Comparison of ENCODE assay signal across 1 cellular context in the genomic region with DNA sequence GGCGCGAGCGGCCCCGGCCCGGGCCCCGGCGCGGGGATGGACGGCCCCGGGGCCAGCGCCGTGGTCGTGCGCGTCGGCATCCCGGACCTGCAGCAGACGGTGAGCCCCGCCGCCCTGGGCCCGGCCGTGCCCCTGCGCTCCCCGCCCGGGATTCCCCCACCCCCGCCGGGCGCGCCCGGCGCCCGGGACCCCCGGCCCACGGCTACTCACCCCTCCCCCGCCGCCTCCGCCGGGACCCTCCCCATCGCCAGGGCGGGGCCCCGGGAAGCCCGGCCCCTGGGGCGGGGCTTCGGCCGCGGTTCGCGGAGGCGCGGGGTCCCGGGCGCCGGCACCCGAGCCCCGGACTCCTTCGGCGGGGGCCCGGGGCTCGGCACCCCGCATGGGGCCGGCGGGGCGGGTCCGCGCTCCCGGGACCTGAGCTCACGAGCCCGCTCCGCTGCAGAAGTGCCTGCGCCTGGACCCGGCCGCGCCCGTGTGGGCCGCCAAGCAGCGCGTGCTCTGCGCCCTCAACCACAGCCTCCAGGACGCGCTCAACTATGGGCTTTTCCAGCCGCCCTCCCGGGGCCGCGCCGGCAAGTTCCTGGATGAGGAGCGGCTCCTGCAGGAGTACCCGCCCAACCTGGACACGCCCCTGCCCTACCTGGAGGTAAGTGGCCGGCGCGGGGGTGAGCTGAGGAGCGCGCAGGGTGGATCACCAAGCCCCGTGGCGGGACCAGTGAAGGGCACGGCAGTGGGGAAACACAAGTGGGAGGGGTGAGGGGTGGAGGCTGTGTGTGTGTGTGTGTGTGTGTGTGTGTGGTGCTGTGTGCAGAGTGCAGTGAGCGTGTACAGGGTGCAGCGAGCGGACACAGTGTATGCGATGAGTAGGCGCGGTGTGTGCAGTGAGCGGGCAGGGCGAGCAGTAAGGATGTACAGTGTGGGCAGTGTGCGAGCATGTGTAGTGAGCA.
TF ChIP-seq lines count a peak whose summit lies in the region.

No MANE protein-coding gene starts in this region.

TF ChIP-seq in HepG2, 621 proteins besides CTCF, POLR2A, EP300 and RAD21 (continued from another document and continues in another):
- TF ChIP-seq, protein P1, sequence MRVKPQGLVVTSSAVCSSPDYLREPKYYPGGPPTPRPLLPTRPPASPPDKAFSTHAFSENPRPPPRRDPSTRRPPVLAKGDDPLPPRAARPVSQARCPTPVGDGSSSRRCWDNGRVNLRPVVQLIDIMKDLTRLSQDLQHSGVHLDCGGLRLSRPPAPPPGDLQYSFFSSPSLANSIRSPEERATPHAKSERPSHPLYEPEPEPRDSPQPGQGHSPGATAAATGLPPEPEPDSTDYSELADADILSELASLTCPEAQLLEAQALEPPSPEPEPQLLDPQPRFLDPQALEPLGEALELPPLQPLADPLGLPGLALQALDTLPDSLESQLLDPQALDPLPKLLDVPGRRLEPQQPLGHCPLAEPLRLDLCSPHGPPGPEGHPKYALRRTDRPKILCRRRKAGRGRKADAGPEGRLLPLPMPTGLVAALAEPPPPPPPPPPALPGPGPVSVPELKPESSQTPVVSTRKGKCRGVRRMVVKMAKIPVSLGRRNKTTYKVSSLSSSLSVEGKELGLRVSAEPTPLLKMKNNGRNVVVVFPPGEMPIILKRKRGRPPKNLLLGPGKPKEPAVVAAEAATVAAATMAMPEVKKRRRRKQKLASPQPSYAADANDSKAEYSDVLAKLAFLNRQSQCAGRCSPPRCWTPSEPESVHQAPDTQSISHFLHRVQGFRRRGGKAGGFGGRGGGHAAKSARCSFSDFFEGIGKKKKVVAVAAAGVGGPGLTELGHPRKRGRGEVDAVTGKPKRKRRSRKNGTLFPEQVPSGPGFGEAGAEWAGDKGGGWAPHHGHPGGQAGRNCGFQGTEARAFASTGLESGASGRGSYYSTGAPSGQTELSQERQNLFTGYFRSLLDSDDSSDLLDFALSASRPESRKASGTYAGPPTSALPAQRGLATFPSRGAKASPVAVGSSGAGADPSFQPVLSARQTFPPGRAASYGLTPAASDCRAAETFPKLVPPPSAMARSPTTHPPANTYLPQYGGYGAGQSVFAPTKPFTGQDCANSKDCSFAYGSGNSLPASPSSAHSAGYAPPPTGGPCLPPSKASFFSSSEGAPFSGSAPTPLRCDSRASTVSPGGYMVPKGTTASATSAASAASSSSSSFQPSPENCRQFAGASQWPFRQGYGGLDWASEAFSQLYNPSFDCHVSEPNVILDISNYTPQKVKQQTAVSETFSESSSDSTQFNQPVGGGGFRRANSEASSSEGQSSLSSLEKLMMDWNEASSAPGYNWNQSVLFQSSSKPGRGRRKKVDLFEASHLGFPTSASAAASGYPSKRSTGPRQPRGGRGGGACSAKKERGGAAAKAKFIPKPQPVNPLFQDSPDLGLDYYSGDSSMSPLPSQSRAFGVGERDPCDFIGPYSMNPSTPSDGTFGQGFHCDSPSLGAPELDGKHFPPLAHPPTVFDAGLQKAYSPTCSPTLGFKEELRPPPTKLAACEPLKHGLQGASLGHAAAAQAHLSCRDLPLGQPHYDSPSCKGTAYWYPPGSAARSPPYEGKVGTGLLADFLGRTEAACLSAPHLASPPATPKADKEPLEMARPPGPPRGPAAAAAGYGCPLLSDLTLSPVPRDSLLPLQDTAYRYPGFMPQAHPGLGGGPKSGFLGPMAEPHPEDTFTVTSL (CRISPR knock-in tag; IDR thresholded peaks at IDR 0.05; ENCODE audit: borderline replicate concordance) = no peak
- TF ChIP-seq NR2C2 (CRISPR knock-in tag; IDR thresholded peaks at IDR 0.05; ENCODE audit: borderline replicate concordance) (no peak), PHF8 (CRISPR knock-in tag; IDR thresholded peaks at IDR 0.05) (peak; percentile 51), ZNF788 (CRISPR knock-in tag; IDR thresholded peaks at IDR 0.05; ENCODE audit: borderline replicate concordance) (no peak), NR3C1 (CRISPR knock-in tag; IDR thresholded peaks at IDR 0.05) (no peak), RAD51 (IDR thresholded peaks at IDR 0.05; ENCODE audit: borderline replicate concordance) (no peak), HOXD1 (CRISPR knock-in tag; IDR thresholded peaks at IDR 0.05) (no peak), BRD4 (CRISPR knock-in tag; IDR thresholded peaks at IDR 0.05) (no peak), RBM39 (IDR thresholded peaks at IDR 0.05; ENCODE audit: low read depth, low read length, poor library complexity, severe bottlenecking) (no peak), MBNL3 (CRISPR knock-in tag; conservative IDR thresholded peaks at IDR 0.05) (no peak), CHCHD3 (CRISPR knock-in tag; IDR thresholded peaks at IDR 0.05) (no peak), SALL1 (CRISPR knock-in tag; IDR thresholded peaks at IDR 0.05) (peak; percentile 21; the same call in 1 of the 2 replicates), TMF1 (CRISPR knock-in tag; IDR thresholded peaks at IDR 0.05; ENCODE audit: low read depth) (no peak), CBX1 (IDR thresholded peaks at IDR 0.05; ENCODE audit: low read depth) (no peak), MIER3 (CRISPR knock-in tag; IDR thresholded peaks at IDR 0.05; ENCODE audit: borderline replicate concordance) (no peak), ASH2L (IDR thresholded peaks at IDR 0.05; ENCODE audit: insufficient read length, low read depth, low read length) (no peak), ADNP (CRISPR knock-in tag; IDR thresholded peaks at IDR 0.05) (no peak), THYN1 (CRISPR knock-in tag; IDR thresholded peaks at IDR 0.05; ENCODE audit: borderline replicate concordance, low read depth) (no peak), ZNF354B (CRISPR knock-in tag; IDR thresholded peaks at IDR 0.05) (no peak), SP140L (CRISPR knock-in tag; IDR thresholded peaks at IDR 0.05; ENCODE audit: borderline replicate concordance) (no peak), MZF1 (CRISPR knock-in tag; IDR thresholded peaks at IDR 0.05; ENCODE audit: borderline replicate concordance) (no peak), KDM5B (CRISPR knock-in tag; IDR thresholded peaks at IDR 0.05; ENCODE audit: borderline replicate concordance) (peak; percentile 49; the same call in 1 of the 2 replicates), HIVEP1 (CRISPR knock-in tag; IDR thresholded peaks at IDR 0.05) (0 out of 2 replicates have a peak, but pooled peaks have one; percentile 14), ZSCAN25 (CRISPR knock-in tag; IDR thresholded peaks at IDR 0.05) (no peak; the same call in 1 of the 2 replicates), ZNF776 (CRISPR knock-in tag; IDR thresholded peaks at IDR 0.05) (no peak), ZFY (CRISPR knock-in tag; IDR thresholded peaks at IDR 0.05) (peak; percentile 55; the same call in 1 of the 2 replicates), NFE2L1 (CRISPR knock-in tag; IDR thresholded peaks at IDR 0.05; ENCODE audit: borderline replicate concordance) (no peak), SRSF9 (IDR thresholded peaks at IDR 0.05; ENCODE audit: borderline replicate concordance, insufficient read depth, low read depth, low read length, poor library complexity, severe bottlenecking) (no peak), ELF1 (CRISPR knock-in tag; IDR thresholded peaks at IDR 0.05) (no peak), KAT7 (CRISPR knock-in tag; IDR thresholded peaks at IDR 0.05; ENCODE audit: borderline replicate concordance) (no peak), SYNCRIP (IDR thresholded peaks at IDR 0.05; ENCODE audit: insufficient read depth, low read depth, low read length) (no peak), NCOA5 (CRISPR knock-in tag; IDR thresholded peaks at IDR 0.05) (no peak), MED1 (CRISPR knock-in tag; IDR thresholded peaks at IDR 0.05) (no peak)
- TF ChIP-seq, protein P2, sequence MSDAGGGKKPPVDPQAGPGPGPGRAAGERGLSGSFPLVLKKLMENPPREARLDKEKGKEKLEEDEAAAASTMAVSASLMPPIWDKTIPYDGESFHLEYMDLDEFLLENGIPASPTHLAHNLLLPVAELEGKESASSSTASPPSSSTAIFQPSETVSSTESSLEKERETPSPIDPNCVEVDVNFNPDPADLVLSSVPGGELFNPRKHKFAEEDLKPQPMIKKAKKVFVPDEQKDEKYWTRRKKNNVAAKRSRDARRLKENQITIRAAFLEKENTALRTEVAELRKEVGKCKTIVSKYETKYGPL (CRISPR knock-in tag; IDR thresholded peaks at IDR 0.05) = no peak
- TF ChIP-seq, protein P3, sequence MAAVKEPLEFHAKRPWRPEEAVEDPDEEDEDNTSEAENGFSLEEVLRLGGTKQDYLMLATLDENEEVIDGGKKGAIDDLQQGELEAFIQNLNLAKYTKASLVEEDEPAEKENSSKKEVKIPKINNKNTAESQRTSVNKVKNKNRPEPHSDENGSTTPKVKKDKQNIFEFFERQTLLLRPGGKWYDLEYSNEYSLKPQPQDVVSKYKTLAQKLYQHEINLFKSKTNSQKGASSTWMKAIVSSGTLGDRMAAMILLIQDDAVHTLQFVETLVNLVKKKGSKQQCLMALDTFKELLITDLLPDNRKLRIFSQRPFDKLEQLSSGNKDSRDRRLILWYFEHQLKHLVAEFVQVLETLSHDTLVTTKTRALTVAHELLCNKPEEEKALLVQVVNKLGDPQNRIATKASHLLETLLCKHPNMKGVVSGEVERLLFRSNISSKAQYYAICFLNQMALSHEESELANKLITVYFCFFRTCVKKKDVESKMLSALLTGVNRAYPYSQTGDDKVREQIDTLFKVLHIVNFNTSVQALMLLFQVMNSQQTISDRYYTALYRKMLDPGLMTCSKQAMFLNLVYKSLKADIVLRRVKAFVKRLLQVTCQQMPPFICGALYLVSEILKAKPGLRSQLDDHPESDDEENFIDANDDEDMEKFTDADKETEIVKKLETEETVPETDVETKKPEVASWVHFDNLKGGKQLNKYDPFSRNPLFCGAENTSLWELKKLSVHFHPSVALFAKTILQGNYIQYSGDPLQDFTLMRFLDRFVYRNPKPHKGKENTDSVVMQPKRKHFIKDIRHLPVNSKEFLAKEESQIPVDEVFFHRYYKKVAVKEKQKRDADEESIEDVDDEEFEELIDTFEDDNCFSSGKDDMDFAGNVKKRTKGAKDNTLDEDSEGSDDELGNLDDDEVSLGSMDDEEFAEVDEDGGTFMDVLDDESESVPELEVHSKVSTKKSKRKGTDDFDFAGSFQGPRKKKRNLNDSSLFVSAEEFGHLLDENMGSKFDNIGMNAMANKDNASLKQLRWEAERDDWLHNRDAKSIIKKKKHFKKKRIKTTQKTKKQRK (IDR thresholded peaks at IDR 0.05; ENCODE audit: low read length) = no peak
- TF ChIP-seq, protein P4, sequence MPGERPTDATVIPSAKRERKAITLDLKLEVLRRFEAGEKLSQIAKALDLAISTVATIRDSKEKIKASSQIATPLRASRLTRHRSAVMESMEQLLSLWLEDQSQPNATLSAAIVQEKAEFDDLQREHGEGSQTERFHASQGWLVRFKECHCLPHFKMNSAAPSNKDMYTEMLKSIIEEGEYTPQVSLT (CRISPR knock-in tag; IDR thresholded peaks at IDR 0.05; ENCODE audit: borderline replicate concordance, low read depth) = no peak
- TF ChIP-seq, protein P5, sequence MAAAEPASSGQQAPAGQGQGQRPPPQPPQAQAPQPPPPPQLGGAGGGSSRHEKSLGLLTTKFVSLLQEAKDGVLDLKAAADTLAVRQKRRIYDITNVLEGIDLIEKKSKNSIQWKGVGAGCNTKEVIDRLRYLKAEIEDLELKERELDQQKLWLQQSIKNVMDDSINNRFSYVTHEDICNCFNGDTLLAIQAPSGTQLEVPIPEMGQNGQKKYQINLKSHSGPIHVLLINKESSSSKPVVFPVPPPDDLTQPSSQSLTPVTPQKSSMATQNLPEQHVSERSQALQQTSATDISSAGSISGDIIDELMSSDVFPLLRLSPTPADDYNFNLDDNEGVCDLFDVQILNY (CRISPR knock-in tag; conservative IDR thresholded peaks at IDR 0.05) = no peak
- TF ChIP-seq, protein P6, sequence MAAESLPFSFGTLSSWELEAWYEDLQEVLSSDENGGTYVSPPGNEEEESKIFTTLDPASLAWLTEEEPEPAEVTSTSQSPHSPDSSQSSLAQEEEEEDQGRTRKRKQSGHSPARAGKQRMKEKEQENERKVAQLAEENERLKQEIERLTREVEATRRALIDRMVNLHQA (CRISPR knock-in tag; IDR thresholded peaks at IDR 0.05) = no peak
- TF ChIP-seq, protein P7, sequence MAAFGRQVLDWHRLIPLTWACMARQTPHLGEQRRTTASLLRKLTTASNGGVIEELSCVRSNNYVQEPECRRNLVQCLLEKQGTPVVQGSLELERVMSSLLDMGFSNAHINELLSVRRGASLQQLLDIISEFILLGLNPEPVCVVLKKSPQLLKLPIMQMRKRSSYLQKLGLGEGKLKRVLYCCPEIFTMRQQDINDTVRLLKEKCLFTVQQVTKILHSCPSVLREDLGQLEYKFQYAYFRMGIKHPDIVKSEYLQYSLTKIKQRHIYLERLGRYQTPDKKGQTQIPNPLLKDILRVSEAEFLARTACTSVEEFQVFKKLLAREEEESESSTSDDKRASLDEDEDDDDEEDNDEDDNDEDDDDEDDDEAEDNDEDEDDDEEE (CRISPR knock-in tag; IDR thresholded peaks at IDR 0.05) = no peak
- TF ChIP-seq, protein P8, sequence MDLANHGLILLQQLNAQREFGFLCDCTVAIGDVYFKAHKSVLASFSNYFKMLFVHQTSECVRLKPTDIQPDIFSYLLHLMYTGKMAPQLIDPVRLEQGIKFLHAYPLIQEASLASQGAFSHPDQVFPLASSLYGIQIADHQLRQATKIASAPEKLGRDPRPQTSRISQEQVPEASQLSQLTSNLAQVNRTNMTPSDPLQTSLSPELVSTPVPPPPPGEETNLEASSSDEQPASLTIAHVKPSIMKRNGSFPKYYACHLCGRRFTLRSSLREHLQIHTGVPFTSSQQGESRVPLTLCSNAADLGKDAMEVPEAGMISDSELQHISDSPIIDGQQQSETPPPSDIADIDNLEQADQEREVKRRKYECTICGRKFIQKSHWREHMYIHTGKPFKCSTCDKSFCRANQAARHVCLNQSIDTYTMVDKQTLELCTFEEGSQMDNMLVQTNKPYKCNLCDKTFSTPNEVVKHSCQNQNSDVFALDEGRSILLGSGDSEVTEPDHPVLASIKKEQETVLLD (CRISPR knock-in tag; IDR thresholded peaks at IDR 0.05; ENCODE audit: low read depth) = no peak; the same call in 1 of the 2 replicates
- TF ChIP-seq, protein P9, sequence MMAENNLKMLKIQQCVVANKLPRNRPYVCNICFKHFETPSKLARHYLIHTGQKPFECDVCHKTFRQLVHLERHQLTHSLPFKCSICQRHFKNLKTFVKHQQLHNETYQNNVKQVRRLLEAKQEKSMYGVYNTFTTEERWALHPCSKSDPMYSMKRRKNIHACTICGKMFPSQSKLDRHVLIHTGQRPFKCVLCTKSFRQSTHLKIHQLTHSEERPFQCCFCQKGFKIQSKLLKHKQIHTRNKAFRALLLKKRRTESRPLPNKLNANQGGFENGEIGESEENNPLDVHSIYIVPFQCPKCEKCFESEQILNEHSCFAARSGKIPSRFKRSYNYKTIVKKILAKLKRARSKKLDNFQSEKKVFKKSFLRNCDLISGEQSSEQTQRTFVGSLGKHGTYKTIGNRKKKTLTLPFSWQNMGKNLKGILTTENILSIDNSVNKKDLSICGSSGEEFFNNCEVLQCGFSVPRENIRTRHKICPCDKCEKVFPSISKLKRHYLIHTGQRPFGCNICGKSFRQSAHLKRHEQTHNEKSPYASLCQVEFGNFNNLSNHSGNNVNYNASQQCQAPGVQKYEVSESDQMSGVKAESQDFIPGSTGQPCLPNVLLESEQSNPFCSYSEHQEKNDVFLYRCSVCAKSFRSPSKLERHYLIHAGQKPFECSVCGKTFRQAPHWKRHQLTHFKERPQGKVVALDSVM (CRISPR knock-in tag; IDR thresholded peaks at IDR 0.05) = no peak
- TF ChIP-seq, protein P10, sequence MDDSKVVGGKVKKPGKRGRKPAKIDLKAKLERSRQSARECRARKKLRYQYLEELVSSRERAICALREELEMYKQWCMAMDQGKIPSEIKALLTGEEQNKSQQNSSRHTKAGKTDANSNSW (CRISPR knock-in tag; IDR thresholded peaks at IDR 0.05; ENCODE audit: borderline replicate concordance) = no peak
